In the genomic region with DNA sequence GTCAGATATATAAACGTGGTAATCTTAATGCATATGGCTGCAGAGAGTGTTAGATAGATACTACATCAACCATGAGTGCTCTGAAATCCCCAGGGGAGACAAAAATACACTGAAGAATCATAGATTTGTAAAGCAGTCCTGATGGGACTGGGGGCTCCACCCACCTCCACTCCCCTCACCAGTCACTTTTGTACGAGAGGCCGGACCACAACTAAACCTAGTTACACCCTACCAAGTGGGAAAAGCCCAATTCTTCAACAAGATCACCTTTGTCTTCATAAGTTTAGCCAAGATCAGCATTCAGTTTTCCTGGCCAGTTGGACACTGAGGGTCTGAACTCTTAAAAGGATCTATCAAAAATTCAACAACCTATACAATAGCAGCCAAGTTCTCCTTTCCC, we compare ENCODE assay signal across 10 cellular contexts. TPM values are rescaled to one million over a fixed set of nuclear protein-coding genes. Genes with fewer than 3 reads are reported as not detected.
DNase-seq lines count a peak whose midpoint lies in the region; ATAC-seq, FAIRE-seq and TF ChIP-seq lines count a peak whose summit lies in the region.
"Had no signal": no experiment of that assay in that cellular context is flagged by ENCODE, and none has a peak within 500 bp of the region (broad histone marks: within the 10 kb centered on the region; RNA-seq: fewer than 3 reads in every experiment).

No MANE protein-coding gene starts in this region.

- H3K4me1 Mint-ChIP-seq in Caco-2 (ENCODE audit: low read depth, unreplicated experiment), result peaks cover 7% of the 10 kb centered on the region

- ATAC-seq in PC-3 (no peak), pancreas (no peak), GM21528 (IDR thresholded peaks at IDR 0.05; ENCODE audit: low FRiP score, unreplicated experiment) (no peak), GM18505 (IDR thresholded peaks at IDR 0.05; ENCODE audit: unreplicated experiment) (no peak)

- no peaks in the 10 kb centered on the region for H3K27me3 Mint-ChIP-seq in Caco-2 (ENCODE audit: insufficient read depth, unreplicated experiment)

- DNase-seq in Caco-2, result peak in 1 of 2 experiments; percentile 21
- DNase-seq in PC-3, result no peak
- DNase-seq in pancreas, result peak in 1 of 6 donors; percentile 13
- no peak for DNase-seq in lower leg skin (ENCODE audit: low spot score in 2 of 2)
- no peak for DNase-seq in stimulated activated CD4-positive, alpha-beta T cell treated with anti-CD3 and anti-CD28 coated beads, Interleukin-15, amount 100 ng/mL, for 24 hours

- no peak for TF ChIP-seq POLR2A in GM18505 (IDR thresholded peaks at IDR 0.05; ENCODE audit: borderline replicate concordance, extremely low read depth, insufficient read depth, insufficient read length)
- no peak for TF ChIP-seq POLR2A in lower leg skin (IDR thresholded peaks at IDR 0.05)

- CTCF ChIA-PET in Caco-2 (lab: Charles Lee) (interaction anchor here (0.6 kb wide), 1 partner anchor 68 kb away, joined by 3 read pairs; a partner anchor contains a TSS), PC-3 (lab: Charles Lee) (no interaction called here)

- peaks cover 17% of the 10 kb centered on the region for H3K4me1 ChIP-seq in Caco-2
- peaks cover 25% of the 10 kb centered on the region for H3K4me1 ChIP-seq in PC-3 (ENCODE audit: insufficient read depth, low read length)
- H3K4me1 ChIP-seq in esophagus (ENCODE audit: control insufficient read depth in 2 of 2, insufficient read depth in 2 of 2, low read length in 1 of 2), result no peaks in the 10 kb centered on the region
- peaks cover 0 to 40% (median 27%) of the 10 kb centered on the region in 3 donors for H3K4me1 ChIP-seq in pancreas

- H3K9me2 ChIP-seq in PC-3 (replicated peaks; ENCODE audit: low read length), result no peaks in the 10 kb centered on the region

- peak overlapping the region; percentile 88 for H3K4me2 ChIP-seq in PC-3 (ENCODE audit: low read length)

- peak overlapping the region; percentile 91 for H3K4me3 Mint-ChIP-seq in Caco-2 (ENCODE audit: unreplicated experiment)

- H3K9ac ChIP-seq in PC-3 (ENCODE audit: low read length), result peak overlapping the region; percentile 77

- peaks cover 57% of the 10 kb centered on the region for H4K20me1 ChIP-seq in PC-3 (ENCODE audit: low read length)

- BruUV-seq in Caco-2 (replicated peaks; lab: Mats Ljungman, UMichigan) (TSS peak; percentile 26), PC-3 (replicated peaks; lab: Mats Ljungman, UMichigan) (TSS peak; percentile 36)

- peaks cover 7% of the 10 kb centered on the region for H3F3A ChIP-seq in PC-3 (ENCODE audit: low read length, unreplicated experiment)

- H3K36me3 ChIP-seq in Caco-2 (ENCODE audit: control insufficient read depth, insufficient read depth, low read length) (peaks cover 17% of the 10 kb centered on the region), PC-3 (ENCODE audit: low read depth, low read length) (peaks cover 55% of the 10 kb centered on the region), esophagus (ENCODE audit: control insufficient read depth in 2 of 2, insufficient read depth in 2 of 2, low read length in 1 of 2) (peaks cover 6 to 17% of the 10 kb centered on the region in 2 donors), pancreas (peaks cover 3 to 48% (median 33%) of the 10 kb centered on the region in 3 donors)

- 7 to 8% methylated on average over 3 of the region's 3 CpGs for WGBS in esophagus, 2 donors
- 10 to 11% methylated on average over 3 of the region's 3 CpGs for WGBS in pancreas, 2 donors
- whole genome bisulfite sequencing in lower leg skin, 2 donors, result 17 to 19% methylated on average over 3 of the region's 3 CpGs

- no peak overlapping the region for H2AFZ ChIP-seq in PC-3 (ENCODE audit: low read length)

- peaks cover 57% of the 10 kb centered on the region for H3K79me2 ChIP-seq in PC-3 (ENCODE audit: low read length)

- H3K36me3 Mint-ChIP-seq in Caco-2 (ENCODE audit: insufficient read depth, unreplicated experiment), result peaks cover 74% of the 10 kb centered on the region

- TF ChIP-seq CTCF in Caco-2 (IDR thresholded peaks at IDR 0.05; ENCODE audit: insufficient read depth in 1 of 2, low read depth in 1 of 2, low read length in 1 of 2, severe bottlenecking in 1 of 2, unreplicated experiment in 1 of 2) (no peak), PC-3 (conservative IDR thresholded peaks at IDR 0.05; ENCODE audit: low read depth, low read length) (no peak), pancreas (IDR thresholded peaks at IDR 0.05) (no peak), lower leg skin (IDR thresholded peaks at IDR 0.05) (no peak)

- H3K27ac Mint-ChIP-seq in Caco-2 (ENCODE audit: unreplicated experiment), result peak overlapping the region; percentile 93

- no peaks in the 10 kb centered on the region for H3K9me3 Mint-ChIP-seq in Caco-2 (ENCODE audit: unreplicated experiment)

- intact Hi-C loops in Caco-2 (cut with micrococcal nuclease; ENCODE audit: unreplicated experiment), result loop anchor here (5.0 to 10.0 kb wide), 2 partner anchors 65 to 338 kb away; a partner anchor contains a TSS
- intact Hi-C loops in PC-3 (cut with micrococcal nuclease), result no loop called here
- intact Hi-C loops in pancreas (cut with DNase I), result no loop called here
- intact Hi-C loops in lower leg skin (cut with DNase I; ENCODE audit: low total_unique reads), result no loop called here

- no peak overlapping the region for H3K27ac ChIP-seq in PC-3 (ENCODE audit: low read length)
- H3K27ac ChIP-seq in esophagus (ENCODE audit: low read depth in 2 of 2, low read length in 1 of 2), result no peak overlapping the region
- peak overlapping the region in 1 of 4 donors; percentile 20 for H3K27ac ChIP-seq in pancreas

- no peak for FAIRE-seq in pancreas (lab: Jason Lieb, UNC)

- POLR2A ChIA-PET in Caco-2 (lab: Charles Lee) (interaction anchor here (0.6 to 0.8 kb wide), 2 partner anchors 34 to 66 kb away, joined by 3 to 7 read pairs; no protein-coding TSS in a partner anchor), PC-3 (lab: Charles Lee; ENCODE audit: unreplicated experiment) (interaction anchor here (0.6 kb wide), 1 partner anchor 83 kb away, joined by 3 read pairs; no protein-coding TSS in a partner anchor)

- no peaks in the 10 kb centered on the region for H3K9me3 ChIP-seq in Caco-2
- H3K9me3 ChIP-seq in PC-3 (ENCODE audit: low read length), result no peaks in the 10 kb centered on the region
- no peaks in the 10 kb centered on the region for H3K9me3 ChIP-seq in esophagus (ENCODE audit: control insufficient read depth in 2 of 2, insufficient read depth in 1 of 2, low read depth in 1 of 2, low read length in 1 of 2)
- no peaks in the 10 kb centered on the region for H3K9me3 ChIP-seq in pancreas
- H3K9me3 ChIP-seq: mucosa of descending colon had no signal

- H3K4me3 ChIP-seq in Caco-2 (ENCODE audit: low read depth, low read length) (peak overlapping the region; percentile 99), PC-3 (ENCODE audit: low read length) (peak overlapping the region; percentile 85), esophagus (ENCODE audit: low read depth in 1 of 2, low read length in 2 of 2) (peak overlapping the region; percentile 63 to 87), pancreas (peak overlapping the region in 3 of 4 donors; percentile 45 to 99 (median 89)), lower leg skin (ENCODE audit: low read depth, poor library complexity, severe bottlenecking) (no peak overlapping the region)

- H3K27me3 ChIP-seq in Caco-2 (replicated peaks; ENCODE audit: control insufficient read depth, insufficient read depth, low read length), result no peaks in the 10 kb centered on the region
- H3K27me3 ChIP-seq in PC-3 (ENCODE audit: low read length), result no peaks in the 10 kb centered on the region
- no peaks in the 10 kb centered on the region for H3K27me3 ChIP-seq in esophagus (ENCODE audit: control insufficient read depth in 1 of 2, insufficient read depth in 2 of 2, low read length in 2 of 2)
- H3K27me3 ChIP-seq in pancreas, result no peaks in the 10 kb centered on the region

RNA-seq across cellular contexts. Expression of a gene that starts 1.5 kb away (rescaled TPM):
- total RNA-seq in Caco-2 (2022) (359 and 386 TPM in 2 replicates), PC-3 (2014; rRNA removed) (209 and 217 TPM in 2 replicates), pancreas (100 to 1,000 TPM in 5 of 6 donors, 10 to 100 TPM in 1; 99.8 to 153 (median 124) TPM), lower leg skin (100 to 1,000 TPM; 130 to 327 (median 178) TPM)
- polyA plus RNA-seq in esophagus (10 to 100 TPM; 79.0 to 88.0 TPM), pancreas (100 to 1,000 TPM; 140 to 181 TPM)

RNA-seq across cellular contexts. Expression of a gene that starts 17.1 kb away (rescaled TPM):
- total RNA-seq in Caco-2 (2022) (0.51 and 1.4 TPM in 2 replicates), PC-3 (2014; rRNA removed) (0.95 and 1.3 TPM in 2 replicates), pancreas (under 1 TPM; 0.19 to 0.55 (median 0.42) TPM), lower leg skin (1 to 10 TPM in 1 of 4 donors, under 1 TPM in 3; 0.11 to 2.0 (median 0.44) TPM)
- polyA plus RNA-seq in esophagus (1 to 10 TPM; 1.2 to 1.7 TPM), pancreas (1 to 10 TPM; 1.2 to 1.3 TPM)

RNA-seq across cellular contexts. Expression of a gene that starts 26.1 kb away (rescaled TPM):
- 16.8 and 21.4 TPM in 2 replicates for total RNA-seq in Caco-2 (2022)
- 55.6 and 57.0 TPM in 2 replicates for total RNA-seq in PC-3 (2014; rRNA removed)
- polyA plus RNA-seq in esophagus, result 1 to 10 TPM; 4.7 to 7.5 TPM
- 1 to 10 TPM; 6.1 to 8.6 (median 7.0) TPM for total RNA-seq in pancreas
- 10 to 100 TPM; 19.5 to 24.0 TPM for polyA plus RNA-seq in pancreas
- 10 to 100 TPM in 3 of 4 donors, 1 to 10 TPM in 1; 9.3 to 29.8 (median 19.5) TPM for total RNA-seq in lower leg skin

RNA-seq across cellular contexts. Expression of a gene that starts 32.9 kb away (rescaled TPM):
- total RNA-seq in Caco-2 (2022) (4.0 and 4.1 TPM in 2 replicates), PC-3 (2014; rRNA removed) (not detected in 2 replicates), pancreas (1 to 10 TPM in 5 of 6 donors, under 1 TPM in 1; 0.91 to 2.8 (median 2.2) TPM), lower leg skin (1 to 10 TPM; 1.1 to 10.0 (median 5.0) TPM)
- polyA plus RNA-seq in esophagus (10 to 100 TPM in 1 of 2 donors, 1 to 10 TPM in 1; 7.9 to 13.0 TPM), pancreas (10 to 100 TPM; 11.2 to 12.4 TPM)
- total RNA-seq: SK-MEL-5 had no signal

RNA-seq across cellular contexts. Expression of a gene that starts 33.5 kb away (rescaled TPM):
- 32.7 and 36.8 TPM in 2 replicates for total RNA-seq in Caco-2 (2022)
- 46.1 and 54.1 TPM in 2 replicates for total RNA-seq in PC-3 (2014; rRNA removed)
- 10 to 100 TPM; 15.4 to 19.0 TPM for polyA plus RNA-seq in esophagus
- 10 to 100 TPM in 5 of 6 donors, 1 to 10 TPM in 1; 8.7 to 21.2 (median 12.6) TPM for total RNA-seq in pancreas
- polyA plus RNA-seq in pancreas, result 10 to 100 TPM; 22.8 to 25.3 TPM
- 10 to 100 TPM; 20.5 to 42.7 (median 32.2) TPM for total RNA-seq in lower leg skin
